1 cellular context compared by ENCODE assay signal in the genomic region with DNA sequence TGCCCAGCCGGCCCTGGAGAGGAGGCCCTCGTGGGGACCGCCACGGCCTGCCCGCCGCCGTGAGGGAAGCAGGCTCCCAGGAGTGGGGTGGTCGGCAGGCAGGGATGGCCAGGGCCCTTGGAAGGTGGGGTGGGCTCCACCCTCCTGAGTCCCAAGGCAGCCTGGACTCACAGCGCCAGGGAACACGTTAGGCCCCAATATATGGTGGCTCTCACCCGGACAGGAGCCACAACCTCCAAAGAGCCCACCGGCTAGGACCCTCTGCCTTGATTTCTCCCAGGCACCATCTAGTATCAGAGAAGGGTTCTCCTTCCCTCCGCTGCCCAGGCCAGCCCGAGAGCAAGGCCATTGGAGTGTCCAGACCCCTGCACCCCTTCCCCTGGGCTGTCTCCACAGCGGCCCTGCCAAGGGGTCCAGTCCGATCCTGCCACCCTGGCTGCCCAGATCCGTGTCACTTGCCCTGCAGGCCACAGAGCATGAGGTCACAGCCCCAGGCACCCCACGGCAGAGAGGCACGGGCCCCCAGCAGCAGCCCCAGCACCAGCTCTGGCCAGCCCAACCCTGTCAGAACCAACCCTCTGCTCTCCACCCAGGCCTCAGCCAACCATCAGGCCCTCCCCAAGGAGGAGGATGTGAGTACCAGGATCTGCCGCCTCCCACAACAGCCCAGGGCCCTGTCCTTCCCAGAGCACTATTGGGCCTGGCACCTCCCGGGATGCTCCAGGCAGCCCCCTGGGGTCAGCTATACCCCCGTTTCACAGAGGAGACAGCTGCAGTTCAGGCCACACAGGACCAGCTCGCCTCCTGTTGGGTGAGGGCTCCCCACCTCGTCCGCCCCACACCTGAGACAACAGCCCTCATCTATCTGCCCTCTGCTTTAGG.
TF ChIP-seq lines count a peak whose summit lies in the region.

No MANE protein-coding gene starts in this region.

TF ChIP-seq in SK-N-SH, 30 proteins besides CTCF, POLR2A, EP300 and RAD21 (continued from another document):
- TF ChIP-seq, protein P1, sequence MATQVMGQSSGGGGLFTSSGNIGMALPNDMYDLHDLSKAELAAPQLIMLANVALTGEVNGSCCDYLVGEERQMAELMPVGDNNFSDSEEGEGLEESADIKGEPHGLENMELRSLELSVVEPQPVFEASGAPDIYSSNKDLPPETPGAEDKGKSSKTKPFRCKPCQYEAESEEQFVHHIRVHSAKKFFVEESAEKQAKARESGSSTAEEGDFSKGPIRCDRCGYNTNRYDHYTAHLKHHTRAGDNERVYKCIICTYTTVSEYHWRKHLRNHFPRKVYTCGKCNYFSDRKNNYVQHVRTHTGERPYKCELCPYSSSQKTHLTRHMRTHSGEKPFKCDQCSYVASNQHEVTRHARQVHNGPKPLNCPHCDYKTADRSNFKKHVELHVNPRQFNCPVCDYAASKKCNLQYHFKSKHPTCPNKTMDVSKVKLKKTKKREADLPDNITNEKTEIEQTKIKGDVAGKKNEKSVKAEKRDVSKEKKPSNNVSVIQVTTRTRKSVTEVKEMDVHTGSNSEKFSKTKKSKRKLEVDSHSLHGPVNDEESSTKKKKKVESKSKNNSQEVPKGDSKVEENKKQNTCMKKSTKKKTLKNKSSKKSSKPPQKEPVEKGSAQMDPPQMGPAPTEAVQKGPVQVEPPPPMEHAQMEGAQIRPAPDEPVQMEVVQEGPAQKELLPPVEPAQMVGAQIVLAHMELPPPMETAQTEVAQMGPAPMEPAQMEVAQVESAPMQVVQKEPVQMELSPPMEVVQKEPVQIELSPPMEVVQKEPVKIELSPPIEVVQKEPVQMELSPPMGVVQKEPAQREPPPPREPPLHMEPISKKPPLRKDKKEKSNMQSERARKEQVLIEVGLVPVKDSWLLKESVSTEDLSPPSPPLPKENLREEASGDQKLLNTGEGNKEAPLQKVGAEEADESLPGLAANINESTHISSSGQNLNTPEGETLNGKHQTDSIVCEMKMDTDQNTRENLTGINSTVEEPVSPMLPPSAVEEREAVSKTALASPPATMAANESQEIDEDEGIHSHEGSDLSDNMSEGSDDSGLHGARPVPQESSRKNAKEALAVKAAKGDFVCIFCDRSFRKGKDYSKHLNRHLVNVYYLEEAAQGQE (IDR thresholded peaks at IDR 0.05; ENCODE audit: low read depth, low read length) = no peak
- TF ChIP-seq, protein P2, sequence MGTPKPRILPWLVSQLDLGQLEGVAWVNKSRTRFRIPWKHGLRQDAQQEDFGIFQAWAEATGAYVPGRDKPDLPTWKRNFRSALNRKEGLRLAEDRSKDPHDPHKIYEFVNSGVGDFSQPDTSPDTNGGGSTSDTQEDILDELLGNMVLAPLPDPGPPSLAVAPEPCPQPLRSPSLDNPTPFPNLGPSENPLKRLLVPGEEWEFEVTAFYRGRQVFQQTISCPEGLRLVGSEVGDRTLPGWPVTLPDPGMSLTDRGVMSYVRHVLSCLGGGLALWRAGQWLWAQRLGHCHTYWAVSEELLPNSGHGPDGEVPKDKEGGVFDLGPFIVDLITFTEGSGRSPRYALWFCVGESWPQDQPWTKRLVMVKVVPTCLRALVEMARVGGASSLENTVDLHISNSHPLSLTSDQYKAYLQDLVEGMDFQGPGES (IDR thresholded peaks at IDR 0.05; ENCODE audit: low read depth, low read length) = no peak
- TF ChIP-seq NRF1 (IDR thresholded peaks at IDR 0.05; ENCODE audit: low read depth, low read length) (no peak), NFIC (IDR thresholded peaks at IDR 0.05; ENCODE audit: borderline replicate concordance) (no peak), MEF2A (IDR thresholded peaks at IDR 0.05; ENCODE audit: borderline replicate concordance, low read depth) (no peak), TCF12 (IDR thresholded peaks at IDR 0.05) (no peak)
- TF ChIP-seq, protein P3, sequence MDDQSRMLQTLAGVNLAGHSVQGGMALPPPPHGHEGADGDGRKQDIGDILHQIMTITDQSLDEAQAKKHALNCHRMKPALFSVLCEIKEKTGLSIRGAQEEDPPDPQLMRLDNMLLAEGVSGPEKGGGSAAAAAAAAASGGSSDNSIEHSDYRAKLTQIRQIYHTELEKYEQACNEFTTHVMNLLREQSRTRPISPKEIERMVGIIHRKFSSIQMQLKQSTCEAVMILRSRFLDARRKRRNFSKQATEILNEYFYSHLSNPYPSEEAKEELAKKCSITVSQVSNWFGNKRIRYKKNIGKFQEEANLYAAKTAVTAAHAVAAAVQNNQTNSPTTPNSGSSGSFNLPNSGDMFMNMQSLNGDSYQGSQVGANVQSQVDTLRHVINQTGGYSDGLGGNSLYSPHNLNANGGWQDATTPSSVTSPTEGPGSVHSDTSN (IDR thresholded peaks at IDR 0.05) = no peak
- TF ChIP-seq, protein P4, sequence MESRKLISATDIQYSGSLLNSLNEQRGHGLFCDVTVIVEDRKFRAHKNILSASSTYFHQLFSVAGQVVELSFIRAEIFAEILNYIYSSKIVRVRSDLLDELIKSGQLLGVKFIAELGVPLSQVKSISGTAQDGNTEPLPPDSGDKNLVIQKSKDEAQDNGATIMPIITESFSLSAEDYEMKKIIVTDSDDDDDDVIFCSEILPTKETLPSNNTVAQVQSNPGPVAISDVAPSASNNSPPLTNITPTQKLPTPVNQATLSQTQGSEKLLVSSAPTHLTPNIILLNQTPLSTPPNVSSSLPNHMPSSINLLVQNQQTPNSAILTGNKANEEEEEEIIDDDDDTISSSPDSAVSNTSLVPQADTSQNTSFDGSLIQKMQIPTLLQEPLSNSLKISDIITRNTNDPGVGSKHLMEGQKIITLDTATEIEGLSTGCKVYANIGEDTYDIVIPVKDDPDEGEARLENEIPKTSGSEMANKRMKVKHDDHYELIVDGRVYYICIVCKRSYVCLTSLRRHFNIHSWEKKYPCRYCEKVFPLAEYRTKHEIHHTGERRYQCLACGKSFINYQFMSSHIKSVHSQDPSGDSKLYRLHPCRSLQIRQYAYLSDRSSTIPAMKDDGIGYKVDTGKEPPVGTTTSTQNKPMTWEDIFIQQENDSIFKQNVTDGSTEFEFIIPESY (IDR thresholded peaks at IDR 0.05; ENCODE audit: borderline replicate concordance, low read depth) = no peak
